In genomic region chr18:64167408-64167807, GRCh38 we compare ENCODE assay signal across 32 cellular contexts. TPM values are rescaled to one million over a fixed set of nuclear protein-coding genes. Genes with fewer than 3 reads are reported as not detected.
"Had no signal": no experiment of that assay in that cellular context is flagged by ENCODE, and none has a peak within 500 bp of the region (broad histone marks: within the 10 kb centered on the region; RNA-seq: fewer than 3 reads in every experiment).

No MANE protein-coding gene starts in this region.

- DNase-seq: dorsolateral prefrontal cortex; effector CD4-positive, alpha-beta T cell; foreskin fibroblast; gastrocnemius medialis; head of caudate nucleus; immature natural killer cell; left lung; mesendoderm; midbrain; naive thymus-derived CD4-positive, alpha-beta T cell; nucleus accumbens; stimulated activated CD4-positive, alpha-beta T cell treated with anti-CD3 and anti-CD28 coated beads, Interleukin-2, amount 100 ng/mL, for 24 hours; stimulated activated CD4-positive, alpha-beta T cell treated with anti-CD3 and anti-CD28 coated beads, Interleukin-4, amount 100 ng/mL, for 24 hours; stimulated activated naive CD4-positive, alpha-beta T cell treated with Interleukin-2 at 50 U/mL for 16 hours; stomach; thyroid gland had no signal

- H3K9me3 Mint-ChIP-seq: stimulated activated effector memory CD8-positive, alpha-beta T cell treated with anti-CD3 and anti-CD28 coated beads, Interleukin-12 subunit alpha, Interleukin-12 subunit beta, amount 100 ng/mL, for 72 hours had no signal

- H3K4me3 Mint-ChIP-seq: immature natural killer cell; naive thymus-derived CD4-positive, alpha-beta T cell; nephron; stimulated activated effector memory CD8-positive, alpha-beta T cell treated with anti-CD3 and anti-CD28 coated beads, Interleukin-12 subunit alpha, Interleukin-12 subunit beta, amount 100 ng/mL, for 72 hours; type B pancreatic cell had no signal

- H3K27me3 ChIP-seq: gastrocnemius medialis, left lung, right atrium auricular region, stomach, thyroid gland had no signal

- H3K4me1 ChIP-seq: gastrocnemius medialis, left lung, prostate gland, right atrium auricular region, stomach, thyroid gland had no signal

- H3K36me3 ChIP-seq: gastrocnemius medialis, left lung, prostate gland, right atrium auricular region, stomach, thyroid gland had no signal

- H3K9me3 ChIP-seq: gastrocnemius medialis, prostate gland, thyroid gland had no signal

- ATAC-seq: esophagus mucosa; gastrocnemius medialis; left lung; naive thymus-derived CD4-positive, alpha-beta T cell; sciatic nerve; stimulated activated effector memory CD8-positive, alpha-beta T cell treated with anti-CD3 and anti-CD28 coated beads, Interleukin-12 subunit alpha, Interleukin-12 subunit beta, amount 100 ng/mL, for 72 hours had no signal

- H3K27ac Mint-ChIP-seq: immature natural killer cell; naive thymus-derived CD4-positive, alpha-beta T cell; nephron; stimulated activated effector memory CD8-positive, alpha-beta T cell treated with anti-CD3 and anti-CD28 coated beads, Interleukin-12 subunit alpha, Interleukin-12 subunit beta, amount 100 ng/mL, for 72 hours; type B pancreatic cell had no signal

- H3K27ac ChIP-seq: dorsolateral prefrontal cortex, epithelial cell of prostate, gastrocnemius medialis, left lung, prostate gland, right atrium auricular region, stomach, thyroid gland had no signal

- H3K36me3 Mint-ChIP-seq: immature natural killer cell; naive thymus-derived CD4-positive, alpha-beta T cell; stimulated activated effector memory CD8-positive, alpha-beta T cell treated with anti-CD3 and anti-CD28 coated beads, Interleukin-12 subunit alpha, Interleukin-12 subunit beta, amount 100 ng/mL, for 72 hours; type B pancreatic cell had no signal

- H3K4me1 Mint-ChIP-seq: immature natural killer cell; naive thymus-derived CD4-positive, alpha-beta T cell; nephron; stimulated activated effector memory CD8-positive, alpha-beta T cell treated with anti-CD3 and anti-CD28 coated beads, Interleukin-12 subunit alpha, Interleukin-12 subunit beta, amount 100 ng/mL, for 72 hours had no signal

- H3K4me3 ChIP-seq: dorsolateral prefrontal cortex, gastrocnemius medialis, left lung, prostate gland, right atrium auricular region, stomach, thyroid gland had no signal

RNA-seq across cellular contexts. Expression of gene LINC00305, which starts 18.5 kb away (rescaled TPM):
- total RNA-seq: cerebellum; dorsolateral prefrontal cortex; esophagus mucosa; gastrocnemius medialis; glomerular endothelial cell; lower leg skin; mucosa of gallbladder; naive thymus-derived CD4-positive, alpha-beta T cell; osteocyte; prostate gland; right atrium auricular region; sciatic nerve; stomach; subcutaneous adipose tissue; temporal lobe; thyroid gland; urinary bladder had no signal
